24 cellular contexts compared by ENCODE assay signal in genomic region chr14:80770114-80770917, GRCh38.
A peak's percentile ranks its signal among the peaks of the same experiment; 100 is the strongest.
DNase-seq lines count a peak whose midpoint lies in the region; ATAC-seq lines count a peak whose summit lies in the region.
"Had no signal": no experiment of that assay in that cellular context is flagged by ENCODE, and none has a peak within 500 bp of the region (broad histone marks: within the 10 kb centered on the region; RNA-seq: fewer than 3 reads in every experiment).

No MANE protein-coding gene starts in this region.

- no peaks in the 10 kb centered on the region for H3K27me3 Mint-ChIP-seq in CD4-positive, alpha-beta memory T cell
- H3K27me3 Mint-ChIP-seq: CD4-positive, CD25-positive, alpha-beta regulatory T cell; naive thymus-derived CD4-positive, alpha-beta T cell had no signal

- no peak overlapping the region for H3K27ac ChIP-seq in CD4-positive, alpha-beta memory T cell (ENCODE audit: low read depth, low read length)
- H3K27ac ChIP-seq: gastroesophageal sphincter, HL-60, left ventricle myocardium inferior, upper lobe of left lung had no signal

- peaks cover 0 to 9% (median 0%) of the 10 kb centered on the region in 8 donors for H3K9me3 Mint-ChIP-seq in CD4-positive, alpha-beta memory T cell
- H3K9me3 Mint-ChIP-seq: naive thymus-derived CD4-positive, alpha-beta T cell had no signal

- intact Hi-C loops in CD4-positive, alpha-beta memory T cell (cut with micrococcal nuclease) = no loop called here

- ATAC-seq in GM18867 (IDR thresholded peaks at IDR 0.05; ENCODE audit: unreplicated experiment) = peak; percentile 49
- ATAC-seq in HG02623 (IDR thresholded peaks at IDR 0.05; ENCODE audit: unreplicated experiment) = peak; percentile 48
- no peak for ATAC-seq in HG02763 (IDR thresholded peaks at IDR 0.05; ENCODE audit: unreplicated experiment)
- ATAC-seq in GM18861 (IDR thresholded peaks at IDR 0.05; ENCODE audit: unreplicated experiment) = no peak
- ATAC-seq: gastroesophageal sphincter; naive thymus-derived CD4-positive, alpha-beta T cell; Right ventricle myocardium inferior had no signal

- POLR2A ChIA-PET in CD4-positive, alpha-beta memory T cell (lab: Charles Lee; ENCODE audit: partially characterized antibody) = no interaction called here

- CTCF ChIA-PET in CD4-positive, alpha-beta memory T cell (lab: Charles Lee; ENCODE audit: partially characterized antibody) = no interaction called here

- H3K36me3 ChIP-seq in skeletal muscle satellite cell (ENCODE audit: insufficient read depth, low read length) = no peaks in the 10 kb centered on the region
- H3K36me3 ChIP-seq in CD4-positive, alpha-beta memory T cell (ENCODE audit: insufficient read depth, low read length) = no peaks in the 10 kb centered on the region
- H3K36me3 ChIP-seq in HAP-1 (replicated peaks) = no peaks in the 10 kb centered on the region
- H3K36me3 ChIP-seq: gastroesophageal sphincter, upper lobe of left lung had no signal

- H3K4me1 Mint-ChIP-seq in CD4-positive, alpha-beta memory T cell = no peaks in the 10 kb centered on the region
- H3K4me1 Mint-ChIP-seq: CD4-positive, CD25-positive, alpha-beta regulatory T cell; naive thymus-derived CD4-positive, alpha-beta T cell had no signal

- no peak overlapping the region for H3K9ac ChIP-seq in skeletal muscle satellite cell (ENCODE audit: low read depth, low read length)

- H3K27me3 ChIP-seq in skeletal muscle satellite cell (ENCODE audit: control insufficient read depth, insufficient read depth, low read length) = no peaks in the 10 kb centered on the region
- no peaks in the 10 kb centered on the region for H3K27me3 ChIP-seq in CD4-positive, alpha-beta memory T cell (ENCODE audit: insufficient read depth, low read length)
- no peaks in the 10 kb centered on the region for H3K27me3 ChIP-seq in HAP-1 (ENCODE audit: low read depth)
- H3K27me3 ChIP-seq: gastroesophageal sphincter, upper lobe of left lung had no signal

- no peaks in the 10 kb centered on the region for H3K9me3 ChIP-seq in skeletal muscle satellite cell (replicated peaks; ENCODE audit: low read length)
- H3K9me3 ChIP-seq in CD4-positive, alpha-beta memory T cell (ENCODE audit: control insufficient read depth in 1 of 2, low read length in 2 of 2) = no peaks in the 10 kb centered on the region
- no peaks in the 10 kb centered on the region for H3K9me3 ChIP-seq in HAP-1
- H3K9me3 ChIP-seq: gastroesophageal sphincter, upper lobe of left lung had no signal

- H3K4me3 ChIP-seq in skeletal muscle satellite cell (ENCODE audit: low read length) = no peak overlapping the region
- H3K4me3 ChIP-seq in CD4-positive, alpha-beta memory T cell (ENCODE audit: low read length in 2 of 2) = no peak overlapping the region
- H3K4me3 ChIP-seq in HAP-1 = no peak overlapping the region
- H3K4me3 ChIP-seq: gastroesophageal sphincter, left ventricle myocardium inferior, skin epidermis, upper lobe of left lung had no signal

- H3K36me3 Mint-ChIP-seq in CD4-positive, alpha-beta memory T cell = peaks cover 6 to 25% of the 10 kb centered on the region in 2 donors

- H3K4me1 ChIP-seq in skeletal muscle satellite cell (ENCODE audit: control insufficient read depth, insufficient read depth, low read length) (peaks cover 14% of the 10 kb centered on the region), HAP-1 (peaks cover 9% of the 10 kb centered on the region; the same call in 1 of the 2 replicates)
- H3K4me1 ChIP-seq in CD4-positive, alpha-beta memory T cell (ENCODE audit: insufficient read depth, low read length) = no peaks in the 10 kb centered on the region
- H3K4me1 ChIP-seq: gastroesophageal sphincter, left ventricle myocardium inferior, upper lobe of left lung had no signal

- H3K4me3 Mint-ChIP-seq in CD4-positive, alpha-beta memory T cell = no peak overlapping the region
- H3K4me3 Mint-ChIP-seq: CD4-positive, CD25-positive, alpha-beta regulatory T cell; naive thymus-derived CD4-positive, alpha-beta T cell had no signal

- no peak overlapping the region for H3K27ac Mint-ChIP-seq in CD4-positive, alpha-beta memory T cell
- H3K27ac Mint-ChIP-seq: CD4-positive, CD25-positive, alpha-beta regulatory T cell; naive thymus-derived CD4-positive, alpha-beta T cell had no signal

- in situ Hi-C loops in HAP-1 (cut with MboI; ENCODE audit: low sequenced_read_pairs) = no loop called here

- H3K4me2 ChIP-seq in skeletal muscle satellite cell (ENCODE audit: low read length) = peak overlapping the region; percentile 26

- peak; percentile 11 for DNase-seq in dermis blood vessel endothelial cell
- DNase-seq in CD4-positive, alpha-beta memory T cell = no peak
- no peak for DNase-seq in HAP-1 (ENCODE audit: low spot score in 2 of 2)
- DNase-seq: activated CD4-positive, alpha-beta T cell treated with anti-CD3 and anti-CD28 coated beads, Interleukin-2, amount 50 U/mL, for 4 hours; activated CD4-positive, CD25-positive, alpha-beta regulatory T cell; activated CD8-positive, alpha-beta memory T cell treated with anti-CD3 and anti-CD28 coated beads, Interleukin-2, amount 50 U/mL, for 48 hours; CD4-positive, CD25-positive, alpha-beta regulatory T cell; left ventricle myocardium inferior; naive thymus-derived CD4-positive, alpha-beta T cell; NCI-H187 treated with DMSO at 0.1 percent for 48 hours; NCI-H345; NCI-H774; nucleus accumbens; stimulated activated CD4-positive, alpha-beta T cell treated with anti-CD3 and anti-CD28 coated beads, Interleukin-1b, Interleukin-23, amount 100 ng/mL, for 48 hours; upper lobe of left lung had no signal

Comparison
In these comparisons a context has a peak if more than half of its experiments do, and no peak if none do; other contexts are left out.
1. ATAC-seq: peak in GM18867 (single experiment) and HG02623 (single experiment); none in HG02763 (single experiment) and GM18861 (single experiment).